ENCODE assay signal across 12 cellular contexts in the genomic region with DNA sequence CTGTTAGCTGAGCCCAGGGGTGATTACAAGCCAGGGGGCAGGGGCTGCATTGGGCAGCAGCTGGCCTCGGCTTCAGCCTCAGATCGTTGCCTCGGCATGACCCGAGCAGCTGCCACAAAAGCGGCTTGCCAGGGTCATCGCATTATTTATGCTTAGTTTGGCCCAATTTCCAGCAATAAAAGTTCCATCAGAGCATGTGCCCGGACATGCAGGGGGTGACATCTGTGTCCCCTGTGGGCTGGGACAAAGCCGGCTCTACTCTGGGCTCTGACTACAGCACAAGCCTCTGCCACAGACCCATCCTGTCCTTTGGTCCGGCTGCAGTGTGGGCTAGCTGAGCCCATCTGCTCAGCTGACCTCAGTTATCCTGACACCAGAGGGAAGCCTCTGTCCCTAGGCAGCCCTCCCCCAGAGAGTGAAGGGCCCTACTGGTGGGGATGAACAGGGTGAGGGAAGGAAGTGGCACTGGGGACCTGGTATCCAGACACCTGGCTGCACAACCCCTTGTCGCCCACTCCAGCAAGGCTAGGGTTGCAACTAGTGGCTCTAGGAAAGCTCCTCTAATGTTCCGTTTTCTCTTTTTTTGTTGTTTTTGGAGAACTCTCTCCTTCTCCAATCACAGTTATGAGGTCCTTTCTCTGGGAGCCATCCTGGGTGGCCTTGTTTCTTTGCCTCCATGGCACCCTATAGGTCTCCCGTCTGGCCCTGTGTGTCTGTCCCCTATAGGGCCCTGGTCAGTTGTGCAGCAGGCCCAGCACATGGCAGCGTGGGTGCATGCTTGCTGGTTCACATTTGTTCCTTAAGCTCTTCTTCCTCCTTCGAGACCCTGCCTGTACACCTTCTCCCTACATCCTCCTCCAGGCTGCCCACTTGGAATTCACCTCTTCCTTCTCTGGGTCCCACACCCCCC.
"Had no signal": no experiment of that assay in that cellular context is flagged by ENCODE, and none has a peak within 500 bp of the region (broad histone marks: within the 10 kb centered on the region; RNA-seq: fewer than 3 reads in every experiment).

No MANE protein-coding gene starts in this region.

- H3K36me3 Mint-ChIP-seq: activated CD8-positive, alpha-beta memory T cell treated with anti-CD3 and anti-CD28 coated beads, Interleukin-2, amount 10 ng/mL, durations not matched to agents 7 days and 5 days; activated naive CD4-positive, alpha-beta T cell treated with anti-CD3 and anti-CD28 coated beads, Interleukin-2, amount 50 U/mL, for 72 hours; immature natural killer cell had no signal

- ATAC-seq: activated CD8-positive, alpha-beta memory T cell treated with anti-CD3 and anti-CD28 coated beads, Interleukin-2, amount 10 ng/mL, durations not matched to agents 7 days and 5 days; activated naive CD4-positive, alpha-beta T cell treated with anti-CD3 and anti-CD28 coated beads, Interleukin-2, amount 50 U/mL, for 72 hours; esophagus mucosa had no signal

- H3K4me3 Mint-ChIP-seq: activated B cell treated with CpG ODN at 0.5 μM for 24 hours; activated CD8-positive, alpha-beta memory T cell treated with anti-CD3 and anti-CD28 coated beads, Interleukin-2, amount 10 ng/mL, durations not matched to agents 7 days and 5 days; activated T-cell treated with anti-CD3 and anti-CD28 coated beads, Interleukin-2, amount 50 U/mL, for 24 hours; immature natural killer cell; T-helper 1 cell treated with Interleukin-12 subunit alpha and Interleukin-12 subunit beta and Interleukin-4 antibody, amounts not matched to agents 30 μg/mL and 1 μg/mL, for 36 hours had no signal

- DNase-seq: activated B cell treated with CpG ODN at 0.5 μM for 24 hours; activated CD8-positive, alpha-beta memory T cell treated with anti-CD3 and anti-CD28 coated beads, Interleukin-2, amount 10 ng/mL, durations not matched to agents 7 days and 5 days; activated effector memory CD4-positive, alpha-beta T cell treated with Interleukin-2 at 50 U/mL for 16 hours; activated T-cell treated with anti-CD3 and anti-CD28 coated beads, Interleukin-2, amount 50 U/mL, for 24 hours; anterior cingulate cortex; immature natural killer cell; mammary epithelial cell; small intestine; uterus had no signal

- H3K9me3 Mint-ChIP-seq: activated B cell treated with CpG ODN at 0.5 μM for 24 hours; activated naive CD4-positive, alpha-beta T cell treated with anti-CD3 and anti-CD28 coated beads, Interleukin-2, amount 50 U/mL, for 72 hours; activated T-cell treated with anti-CD3 and anti-CD28 coated beads, Interleukin-2, amount 50 U/mL, for 24 hours; immature natural killer cell; T-helper 1 cell treated with Interleukin-12 subunit alpha and Interleukin-12 subunit beta and Interleukin-4 antibody, amounts not matched to agents 30 μg/mL and 1 μg/mL, for 36 hours had no signal

- H3K4me1 Mint-ChIP-seq: activated B cell treated with CpG ODN at 0.5 μM for 24 hours had no signal

- H3K27ac Mint-ChIP-seq: activated B cell treated with CpG ODN at 0.5 μM for 24 hours; activated CD8-positive, alpha-beta memory T cell treated with anti-CD3 and anti-CD28 coated beads, Interleukin-2, amount 10 ng/mL, durations not matched to agents 7 days and 5 days; activated naive CD4-positive, alpha-beta T cell treated with anti-CD3 and anti-CD28 coated beads, Interleukin-2, amount 50 U/mL, for 72 hours; activated T-cell treated with anti-CD3 and anti-CD28 coated beads, Interleukin-2, amount 50 U/mL, for 24 hours; immature natural killer cell; T-helper 1 cell treated with Interleukin-12 subunit alpha and Interleukin-12 subunit beta and Interleukin-4 antibody, amounts not matched to agents 30 μg/mL and 1 μg/mL, for 36 hours had no signal
